ENCODE assay signal across 8 cellular contexts in genomic region chr14:68637106-68638021, GRCh38.
DNase-seq lines count a peak whose midpoint lies in the region; ATAC-seq and TF ChIP-seq lines count a peak whose summit lies in the region.
"Had no signal": no experiment of that assay in that cellular context is flagged by ENCODE, and none has a peak within 500 bp of the region (broad histone marks: within the 10 kb centered on the region; RNA-seq: fewer than 3 reads in every experiment).

No MANE protein-coding gene starts in this region.

- H3K27me3 ChIP-seq in esophagus squamous epithelium (no peaks in the 10 kb centered on the region), lung (ENCODE audit: control insufficient read depth, insufficient read depth) (no peaks in the 10 kb centered on the region), thymus (ENCODE audit: control insufficient read depth, insufficient read depth) (no peaks in the 10 kb centered on the region)

- peak; percentile 23 for DNase-seq in M059J (ENCODE audit: low read depth)
- no peak for DNase-seq in esophagus squamous epithelium (lab: John Stamatoyannopoulos, UW)
- no peak for DNase-seq in lung (ENCODE audit: low spot score)
- DNase-seq in DMS153 treated with DMSO at 0.1 percent for 48 hours (lab: John Stamatoyannopoulos, UW; ENCODE audit: unreplicated experiment): no peak
- no peak for DNase-seq in NCI-H1092 treated with DMSO at 0.1 percent for 48 hours (lab: John Stamatoyannopoulos, UW)
- DNase-seq: activated naive CD4-positive, alpha-beta T cell treated with anti-CD3 and anti-CD28 coated beads, Interleukin-2, amount 50 U/mL, for 16 hours had no signal

- TF ChIP-seq CTCF in esophagus squamous epithelium (IDR thresholded peaks at IDR 0.05): no peak
- no peak for TF ChIP-seq CTCF in lung (IDR thresholded peaks at IDR 0.05; ENCODE audit: control extremely low read depth, extremely low read depth)

- TF ChIP-seq POLR2A in esophagus squamous epithelium (IDR thresholded peaks at IDR 0.05): no peak

- H3K36me3 ChIP-seq in esophagus squamous epithelium (no peaks in the 10 kb centered on the region), lung (ENCODE audit: control insufficient read depth in 2 of 2, insufficient read depth in 2 of 2, low read length in 2 of 2) (no peaks in the 10 kb centered on the region), thymus (ENCODE audit: control insufficient read depth, insufficient read depth) (no peaks in the 10 kb centered on the region)

- ATAC-seq in lung (ENCODE audit: insufficient read depth, low FRiP score) (peak; percentile 38), HG02884 (IDR thresholded peaks at IDR 0.05; ENCODE audit: unreplicated experiment) (no peak)

- intact Hi-C loops in esophagus squamous epithelium (cut with DNase I): no loop called here

- H3K4me3 ChIP-seq in esophagus squamous epithelium: no peak overlapping the region
- H3K4me3 ChIP-seq in lung: no peak overlapping the region
- H3K4me3 ChIP-seq in thymus (ENCODE audit: low read length): no peak overlapping the region

- H3K27ac ChIP-seq in esophagus squamous epithelium (peak overlapping the region; percentile 60 to 87 (median 83)), lung (ENCODE audit: low read depth in 1 of 2, low read length in 1 of 2) (peak overlapping the region; percentile 52 to 84), thymus (ENCODE audit: low read depth) (peak overlapping the region; percentile 55)

- peaks cover 23 to 55% (median 29%) of the 10 kb centered on the region in 3 donors for H3K4me1 ChIP-seq in esophagus squamous epithelium
- H3K4me1 ChIP-seq in lung (ENCODE audit: control insufficient read depth in 2 of 2, insufficient read depth in 2 of 2, low read length in 2 of 2): peaks cover 4 to 24% of the 10 kb centered on the region in 2 donors
- H3K4me1 ChIP-seq in thymus (ENCODE audit: control insufficient read depth, insufficient read depth, low read length): no peaks in the 10 kb centered on the region

- H3K9me3 ChIP-seq in esophagus squamous epithelium (peaks cover 0 to 7% (median 0%) of the 10 kb centered on the region in 3 donors), lung (ENCODE audit: control insufficient read depth in 2 of 2, insufficient read depth in 1 of 2, low read length in 1 of 2) (no peaks in the 10 kb centered on the region), thymus (ENCODE audit: control insufficient read depth) (no peaks in the 10 kb centered on the region)

- WGBS in esophagus squamous epithelium, 2 donors: 63 to 72% methylated on average over 11 to 13 of the region's 13 CpGs
- WGBS in lung, 2 donors: 67 to 75% methylated on average over 13 of the region's 13 CpGs
- WGBS in thymus: 90% methylated on average over 13 of the region's 13 CpGs
